Comparison of ENCODE assay signal across 21 cellular contexts in the genomic region with DNA sequence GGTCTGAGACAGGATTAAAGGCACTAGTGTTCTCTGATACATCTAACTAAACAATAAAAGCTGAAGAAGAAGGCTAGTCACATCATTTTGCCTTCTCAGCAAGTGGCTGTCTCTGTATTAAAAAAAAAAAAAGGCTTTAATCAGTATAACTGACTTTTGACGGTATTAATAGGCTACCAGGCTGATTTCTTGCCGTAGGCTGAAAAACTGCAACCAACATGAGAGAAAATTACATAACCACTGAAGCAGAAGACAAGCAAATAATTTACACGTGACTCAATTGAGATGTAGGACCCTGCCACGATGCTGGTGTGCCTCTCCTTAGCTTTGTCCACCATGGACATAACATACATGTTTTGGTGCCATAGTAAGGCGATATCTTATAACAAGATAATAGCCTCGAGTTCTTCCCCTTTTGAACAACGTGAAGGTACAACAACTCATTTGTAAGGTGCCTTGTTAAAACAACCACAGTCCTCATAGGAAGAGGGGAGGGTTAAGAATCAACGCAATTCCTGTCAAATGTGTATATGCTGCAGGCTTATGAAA.
DNase-seq lines count a peak whose midpoint lies in the region; ATAC-seq, FAIRE-seq and TF ChIP-seq lines count a peak whose summit lies in the region.
"Had no signal": no experiment of that assay in that cellular context is flagged by ENCODE, and none has a peak within 500 bp of the region (broad histone marks: within the 10 kb centered on the region; RNA-seq: fewer than 3 reads in every experiment).

No MANE protein-coding gene starts in this region.

- peak overlapping the region; percentile 64 for H3K27ac Mint-ChIP-seq in activated CD8-positive, alpha-beta T cell treated with anti-CD3 and anti-CD28 coated beads, Interleukin-2, amount 10 ng/mL, durations not matched to agents 7 days and 5 days
- H3K27ac Mint-ChIP-seq in activated CD8-positive, alpha-beta T cell treated with anti-CD3 and anti-CD28 coated beads for 36 hours: no peak overlapping the region

- no peak overlapping the region for H3K9ac ChIP-seq in endocrine pancreas (ENCODE audit: control insufficient read depth, insufficient read depth, low read length)
- H3K9ac ChIP-seq: KMS-11, SK-N-SH had no signal

- peaks cover 13% of the 10 kb centered on the region for H3K36me3 Mint-ChIP-seq in activated CD8-positive, alpha-beta T cell treated with anti-CD3 and anti-CD28 coated beads, Interleukin-2, amount 10 ng/mL, durations not matched to agents 7 days and 5 days (ENCODE audit: low read depth)
- no peaks in the 10 kb centered on the region for H3K36me3 Mint-ChIP-seq in activated CD8-positive, alpha-beta T cell treated with anti-CD3 and anti-CD28 coated beads for 36 hours (ENCODE audit: low read depth)

- H3K27me3 Mint-ChIP-seq in activated CD8-positive, alpha-beta T cell treated with anti-CD3 and anti-CD28 coated beads, Interleukin-2, amount 10 ng/mL, durations not matched to agents 7 days and 5 days (ENCODE audit: low read depth): peaks cover 4% of the 10 kb centered on the region
- H3K27me3 Mint-ChIP-seq in activated CD8-positive, alpha-beta T cell treated with anti-CD3 and anti-CD28 coated beads for 36 hours: no peaks in the 10 kb centered on the region

- H3K9me3 Mint-ChIP-seq in activated CD8-positive, alpha-beta T cell treated with anti-CD3 and anti-CD28 coated beads, Interleukin-2, amount 10 ng/mL, durations not matched to agents 7 days and 5 days (ENCODE audit: insufficient read depth): peaks cover 9% of the 10 kb centered on the region
- no peaks in the 10 kb centered on the region for H3K9me3 Mint-ChIP-seq in activated CD8-positive, alpha-beta T cell treated with anti-CD3 and anti-CD28 coated beads for 36 hours

- POLR2A ChIA-PET in activated CD8-positive, alpha-beta T cell treated with anti-CD3 and anti-CD28 coated beads, Interleukin-2, amount 10 ng/mL, durations not matched to agents 7 days and 5 days (lab: Charles Lee): no interaction called here
- POLR2A ChIA-PET in activated CD8-positive, alpha-beta T cell treated with anti-CD3 and anti-CD28 coated beads for 36 hours (lab: Charles Lee): no interaction called here

- intact Hi-C loops in activated CD8-positive, alpha-beta T cell treated with anti-CD3 and anti-CD28 coated beads for 36 hours (cut with micrococcal nuclease): no loop called here

- no peaks in the 10 kb centered on the region for H3K27me3 ChIP-seq in endocrine pancreas (ENCODE audit: control insufficient read depth, insufficient read depth, low read length)

- H3K36me3 ChIP-seq in endocrine pancreas (ENCODE audit: control insufficient read depth, insufficient read depth, low read length): no peaks in the 10 kb centered on the region

- no peak for DNase-seq in activated CD8-positive, alpha-beta T cell treated with anti-CD3 and anti-CD28 coated beads, Interleukin-2, amount 10 ng/mL, durations not matched to agents 7 days and 5 days
- no peak for DNase-seq in activated CD8-positive, alpha-beta T cell treated with anti-CD3 and anti-CD28 coated beads for 36 hours
- DNase-seq in GM12892 (ENCODE audit: insufficient read length) (no peak), retina (peak; percentile 42), islet precursor cell (no peak)
- DNase-seq: C1 segment of cervical spinal cord, DMS 273 treated with DMSO at 0.1 percent for 48 hours, DND-41, H7, NCI-H1436 treated with DMSO at 0.1 percent for 48 hours, NCI-H2081, NCI-H2227 treated with DMSO at 0.1 percent for 48 hours, NCI-H510A treated with DMSO at 0.1 percent for 48 hours, NCI-H82, SHP77 treated with DMSO at 0.1 percent for 48 hours, SK-N-SH had no signal

- H3K9me3 ChIP-seq in endocrine pancreas (ENCODE audit: control insufficient read depth, low read length): no peaks in the 10 kb centered on the region
- H3K9me3 ChIP-seq: SK-N-SH had no signal

- H3K4me3 Mint-ChIP-seq in activated CD8-positive, alpha-beta T cell treated with anti-CD3 and anti-CD28 coated beads, Interleukin-2, amount 10 ng/mL, durations not matched to agents 7 days and 5 days: no peak overlapping the region
- H3K4me3 Mint-ChIP-seq in activated CD8-positive, alpha-beta T cell treated with anti-CD3 and anti-CD28 coated beads for 36 hours: no peak overlapping the region

- peak overlapping the region; percentile 57 for H3K4me3 ChIP-seq in endocrine pancreas (ENCODE audit: control insufficient read depth, insufficient read depth, low read length)

- FAIRE-seq in GM12892 (lab: Jason Lieb, UNC): peak; percentile 36
- FAIRE-seq: A204.1, G401.6 had no signal

- TF ChIP-seq CTCF in activated CD8-positive, alpha-beta T cell treated with anti-CD3 and anti-CD28 coated beads for 36 hours (IDR thresholded peaks at IDR 0.05): no peak

- CTCF ChIA-PET in activated CD8-positive, alpha-beta T cell treated with anti-CD3 and anti-CD28 coated beads, Interleukin-2, amount 10 ng/mL, durations not matched to agents 7 days and 5 days (lab: Charles Lee): no interaction called here
- CTCF ChIA-PET in activated CD8-positive, alpha-beta T cell treated with anti-CD3 and anti-CD28 coated beads for 36 hours (lab: Charles Lee): no interaction called here

- H3K4me1 Mint-ChIP-seq in activated CD8-positive, alpha-beta T cell treated with anti-CD3 and anti-CD28 coated beads, Interleukin-2, amount 10 ng/mL, durations not matched to agents 7 days and 5 days (ENCODE audit: low read depth): peaks cover 35% of the 10 kb centered on the region
- peaks cover 37% of the 10 kb centered on the region for H3K4me1 Mint-ChIP-seq in activated CD8-positive, alpha-beta T cell treated with anti-CD3 and anti-CD28 coated beads for 36 hours (ENCODE audit: low read depth)

- ATAC-seq in activated CD8-positive, alpha-beta T cell treated with anti-CD3 and anti-CD28 coated beads, Interleukin-2, amount 10 ng/mL, durations not matched to agents 7 days and 5 days: no peak
- no peak for ATAC-seq in activated CD8-positive, alpha-beta T cell treated with anti-CD3 and anti-CD28 coated beads for 36 hours
- ATAC-seq in GM19397 (IDR thresholded peaks at IDR 0.05; ENCODE audit: unreplicated experiment): no peak

- no peaks in the 10 kb centered on the region for H3K4me1 ChIP-seq in endocrine pancreas (ENCODE audit: control insufficient read depth, insufficient read depth, low read length)

- no peak for TF ChIP-seq POLR2A in GM12892 (IDR thresholded peaks at IDR 0.05; ENCODE audit: low read depth, low read length)
